ENCODE assay signal across 38 cellular contexts in the genomic region with DNA sequence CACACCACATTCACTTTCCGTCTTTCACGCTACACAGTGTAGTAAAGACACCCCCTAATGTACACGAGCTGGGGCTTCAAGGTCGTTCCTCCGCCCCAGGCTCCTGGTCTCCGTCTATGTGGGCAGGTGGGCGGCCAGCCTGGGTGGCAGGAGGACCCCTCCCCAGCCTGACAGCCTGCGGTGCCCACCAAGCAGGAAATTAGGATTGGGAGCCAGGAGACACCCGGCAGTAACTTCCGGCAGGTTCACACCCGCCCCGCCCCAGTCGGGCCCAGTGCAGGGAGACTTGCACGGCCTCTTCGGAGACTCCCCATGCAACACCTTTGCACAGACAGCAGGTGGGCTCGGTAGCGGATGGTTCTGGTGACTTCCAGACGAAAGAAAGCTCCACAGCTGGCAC. TPM values are rescaled to one million over a fixed set of nuclear protein-coding genes. Genes with fewer than 3 reads are reported as not detected.
"Had no signal": no experiment of that assay in that cellular context is flagged by ENCODE, and none has a peak within 500 bp of the region (broad histone marks: within the 10 kb centered on the region; RNA-seq: fewer than 3 reads in every experiment).

No MANE protein-coding gene starts in this region.

- H3K9me3 ChIP-seq: MG63 had no signal

- H3K36me3 ChIP-seq: MG63 had no signal

- H3K27me3 ChIP-seq: MG63 had no signal

- H3K4me3 ChIP-seq: MG63 had no signal

- DNase-seq: Karpas-422, Kasumi-1, MG63, MM.1S, MV-4-11, NCI-H1048, NCI-H1092, NCI-H1092 treated with DMSO at 0.1 percent for 48 hours, NCI-H1105, NCI-H1105 treated with DMSO at 0.1 percent for 48 hours, NCI-H1417, NCI-H1417 treated with DMSO at 0.1 percent for 48 hours, NCI-H1436, NCI-H1436 treated with DMSO at 0.1 percent for 48 hours, NCI-H146, NCI-H1694, NCI-H1694 treated with DMSO at 0.1 percent for 48 hours, NCI-H187, NCI-H187 treated with DMSO at 0.1 percent for 48 hours, NCI-H1930, NCI-H2029, NCI-H2029 treated with DMSO at 0.1 percent for 48 hours, NCI-H2081, NCI-H2081 treated with DMSO at 0.1 percent for 48 hours, NCI-H2107, NCI-H2171, NCI-H2171 treated with DMSO at 0.1 percent for 48 hours, NCI-H2227 treated with DMSO at 0.1 percent for 48 hours, NCI-H226, NCI-H345, NCI-H446, NCI-H446 treated with DMSO at 0.1 percent for 48 hours, NCI-H510A, NCI-H510A treated with DMSO at 0.1 percent for 48 hours had no signal

RNA-seq across cellular contexts. Expression of gene ADGRA1, which starts 27.7 kb away (rescaled TPM):
- total RNA-seq: LHCN-M2, M059J, MCF 10A, NCI-H460 had no signal
